ENCODE assay signal across 22 cellular contexts in the genomic region with DNA sequence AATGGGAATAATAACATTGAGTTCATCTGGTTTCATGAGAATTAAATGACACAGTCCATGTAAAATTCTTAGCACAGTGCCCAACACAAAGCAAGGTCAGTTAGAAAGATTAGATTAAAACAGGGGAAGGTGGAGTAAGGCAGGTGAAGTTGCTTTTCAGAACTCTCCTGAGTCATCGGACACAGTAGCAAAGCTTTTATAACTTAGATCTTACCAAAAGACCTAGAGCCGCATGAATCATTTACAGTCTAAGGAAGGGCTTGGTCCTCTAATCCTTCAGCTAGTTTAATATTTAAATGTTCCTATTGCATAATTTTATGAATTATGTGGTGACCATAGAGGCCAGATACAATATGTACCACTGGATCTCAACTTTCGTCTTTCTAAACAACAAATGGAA.
"Had no signal": no experiment of that assay in that cellular context is flagged by ENCODE, and none has a peak within 500 bp of the region (broad histone marks: within the 10 kb centered on the region; RNA-seq: fewer than 3 reads in every experiment).

No MANE protein-coding gene starts in this region.

- H3K4me3 ChIP-seq: smooth muscle cell, tibial nerve had no signal

- H3K9me3 ChIP-seq: neutrophil, tibial nerve had no signal

- H3K9me3 Mint-ChIP-seq: natural killer cell had no signal

- H3K27me3 ChIP-seq: brain microvascular endothelial cell, neutrophil, tibial nerve had no signal

- H3K4me3 Mint-ChIP-seq: activated CD4-positive, alpha-beta memory T cell treated with anti-CD3 and anti-CD28 coated beads, Interleukin-2, amount 10 ng/mL, durations not matched to agents 7 days and 5 days; activated T-cell treated with anti-CD3 and anti-CD28 coated beads, Interleukin-2, amount 50 U/mL, for 72 hours; natural killer cell; T-helper 17 cell; WTC11 had no signal

- H3K36me3 Mint-ChIP-seq: natural killer cell had no signal

- DNase-seq: activated CD4-positive, alpha-beta memory T cell treated with anti-CD3 and anti-CD28 coated beads, Interleukin-2, amount 10 ng/mL, durations not matched to agents 7 days and 5 days; activated CD4-positive, alpha-beta T cell treated with anti-CD3 and anti-CD28 coated beads for 4 hours; activated CD8-positive, alpha-beta memory T cell treated with anti-CD3 and anti-CD28 coated beads, Interleukin-2, amount 50 U/mL, for 4 hours; activated gamma-delta T cell; activated T-cell treated with anti-CD3 and anti-CD28 coated beads, Interleukin-2, amount 50 U/mL, for 72 hours; amniotic stem cell; brain microvascular endothelial cell; cerebellar nuclear complex; foreskin melanocyte; natural killer cell; retina; stimulated activated CD4-positive, alpha-beta T cell treated with anti-CD3 and anti-CD28 coated beads, Interleukin-4, amount 100 ng/mL, for 4 hours; stimulated activated CD8-positive, alpha-beta memory T cell treated with anti-CD3 and anti-CD28 coated beads, Interleukin-4, amount 100 ng/mL, for 48 hours; stimulated activated naive CD4-positive, alpha-beta T cell treated with Interleukin-2 at 50 U/mL for 16 hours; substantia nigra; T-helper 17 cell had no signal

- H3K27ac ChIP-seq: brain microvascular endothelial cell, neutrophil, tibial nerve had no signal

- H3K27ac Mint-ChIP-seq: activated CD4-positive, alpha-beta memory T cell treated with anti-CD3 and anti-CD28 coated beads, Interleukin-2, amount 10 ng/mL, durations not matched to agents 7 days and 5 days; activated naive CD4-positive, alpha-beta T cell treated with anti-CD3 and anti-CD28 coated beads, Interleukin-2, amount 50 U/mL, for 72 hours; activated T-cell treated with anti-CD3 and anti-CD28 coated beads, Interleukin-2, amount 50 U/mL, for 72 hours; natural killer cell; T-helper 17 cell; WTC11 had no signal

- H3K27me3 Mint-ChIP-seq: activated CD4-positive, alpha-beta memory T cell treated with anti-CD3 and anti-CD28 coated beads, Interleukin-2, amount 10 ng/mL, durations not matched to agents 7 days and 5 days; T-helper 17 cell had no signal

- ATAC-seq: activated naive CD4-positive, alpha-beta T cell treated with anti-CD3 and anti-CD28 coated beads, Interleukin-2, amount 50 U/mL, for 72 hours; activated T-cell treated with anti-CD3 and anti-CD28 coated beads, Interleukin-2, amount 50 U/mL, for 72 hours; left lobe of liver; natural killer cell; T-helper 17 cell; WTC11 had no signal

- H3K4me1 Mint-ChIP-seq: activated CD4-positive, alpha-beta memory T cell treated with anti-CD3 and anti-CD28 coated beads, Interleukin-2, amount 10 ng/mL, durations not matched to agents 7 days and 5 days; natural killer cell had no signal

- H3K36me3 ChIP-seq: brain microvascular endothelial cell, neutrophil, tibial nerve had no signal
